In genomic region chr10:71902351-71902750, GRCh38 we compare ENCODE assay signal across 26 cellular contexts. TPM values are rescaled to one million over a fixed set of nuclear protein-coding genes. Genes with fewer than 3 reads are reported as not detected.
A peak's percentile ranks its signal among the peaks of the same experiment; 100 is the strongest.
DNase-seq lines count a peak whose midpoint lies in the region; ATAC-seq, FAIRE-seq and TF ChIP-seq lines count a peak whose summit lies in the region.
"Had no signal": no experiment of that assay in that cellular context is flagged by ENCODE, and none has a peak within 500 bp of the region (broad histone marks: within the 10 kb centered on the region; RNA-seq: fewer than 3 reads in every experiment).

No MANE protein-coding gene starts in this region.

- H3K27ac ChIP-seq in kidney (ENCODE audit: low read depth in 2 of 2, low read length in 2 of 2) (no peak overlapping the region), neuronal stem cell (replicated peaks; ENCODE audit: low read length) (no peak overlapping the region)
- H3K27ac ChIP-seq: BLaER1 had no signal

- no peak overlapping the region for H4K8ac ChIP-seq in neuronal stem cell (ENCODE audit: low read depth, low read length)

- no peak overlapping the region for H2BK5ac ChIP-seq in neuronal stem cell (ENCODE audit: low read length)

- H3K18ac ChIP-seq in neuronal stem cell (ENCODE audit: low read length) = no peak overlapping the region

- CTCF ChIA-PET in activated naive CD4-positive, alpha-beta T cell treated with anti-CD3 and anti-CD28 coated beads, Interleukin-2, amount 10 ng/mL, durations not matched to agents 7 days and 5 days (lab: Charles Lee) = interaction anchor here (1.9 kb wide), 1 partner anchor 147 kb away, joined by 7 read pairs; no protein-coding TSS in a partner anchor

- no peak for FAIRE-seq in kidney (lab: Jason Lieb, UNC)
- FAIRE-seq: A204.1, GM12878, GM12892, GM18507 had no signal

- H2BK120ac ChIP-seq in neuronal stem cell (ENCODE audit: low read depth, low read length) = no peak overlapping the region

- H3K27me3 ChIP-seq in neuronal stem cell (ENCODE audit: control insufficient read depth in 3 of 3, insufficient read depth in 3 of 3, low read depth in 1 of 3, low read length in 3 of 3) = no peaks in the 10 kb centered on the region
- H3K27me3 ChIP-seq: BE2C, BLaER1 had no signal

- peak overlapping the region; percentile 20 for H2AK5ac ChIP-seq in neuronal stem cell (ENCODE audit: low read depth, low read length)

- H3K4me3 Mint-ChIP-seq in activated naive CD4-positive, alpha-beta T cell treated with anti-CD3 and anti-CD28 coated beads, Interleukin-2, amount 10 ng/mL, durations not matched to agents 7 days and 5 days = no peak overlapping the region
- H3K4me3 Mint-ChIP-seq: CD14-positive monocyte; CD4-positive, alpha-beta memory T cell; CD4-positive, CD25-positive, alpha-beta regulatory T cell; CD8-positive, alpha-beta memory T cell had no signal

- no peak overlapping the region for H2BK12ac ChIP-seq in neuronal stem cell (ENCODE audit: low read length)

- no peaks in the 10 kb centered on the region for H3K36me3 Mint-ChIP-seq in activated naive CD4-positive, alpha-beta T cell treated with anti-CD3 and anti-CD28 coated beads, Interleukin-2, amount 10 ng/mL, durations not matched to agents 7 days and 5 days
- H3K36me3 Mint-ChIP-seq: CD4-positive, alpha-beta memory T cell; CD4-positive, CD25-positive, alpha-beta regulatory T cell; CD8-positive, alpha-beta memory T cell had no signal

- no peak overlapping the region for H3K9ac ChIP-seq in kidney (ENCODE audit: low read length in 2 of 2)
- H3K9ac ChIP-seq in neuronal stem cell (ENCODE audit: low read depth, low read length, poor library complexity) = no peak overlapping the region
- H3K9ac ChIP-seq: BLaER1 had no signal

- H3K4ac ChIP-seq in neuronal stem cell (ENCODE audit: low read length) = no peak overlapping the region

- intact Hi-C loops in kidney (cut with DNase I) = no loop called here

- no peak overlapping the region for H4K91ac ChIP-seq in neuronal stem cell (ENCODE audit: low read depth, low read length, poor library complexity)

- H3K79me1 ChIP-seq in neuronal stem cell (ENCODE audit: low read depth, low read length) = no peaks in the 10 kb centered on the region

- DNase-seq in kidney = peak; percentile 66
- DNase-seq in neuronal stem cell (ENCODE audit: low spot score) = no peak
- no peak for DNase-seq in activated naive CD4-positive, alpha-beta T cell treated with anti-CD3 and anti-CD28 coated beads, Interleukin-2, amount 10 ng/mL, durations not matched to agents 7 days and 5 days
- DNase-seq: 8988T; ACHN; BE2C; C1 segment of cervical spinal cord; CD4-positive, alpha-beta memory T cell; CD4-positive, CD25-positive, alpha-beta regulatory T cell; CD8-positive, alpha-beta memory T cell; COR-L47; DMS 273 treated with DMSO at 0.1 percent for 48 hours; DMS153; DMS53; DMS79; DND-41; EL; GDM1 had no signal

- no peak overlapping the region for H3K23ac ChIP-seq in neuronal stem cell (ENCODE audit: low read depth, low read length, poor library complexity)

- no peak overlapping the region for H3K14ac ChIP-seq in neuronal stem cell (ENCODE audit: low read length)

- H3K9me3 ChIP-seq in kidney (ENCODE audit: control insufficient read depth in 1 of 2, low read length in 2 of 2) (no peaks in the 10 kb centered on the region), neuronal stem cell (replicated peaks in 1 of 2; ENCODE audit: control insufficient read depth in 2 of 2, insufficient read depth in 1 of 2, low read depth in 1 of 2, low read length in 2 of 2) (peaks cover 0 to under 1% of the 10 kb centered on the region in 2 donors)
- H3K9me3 ChIP-seq: BE2C, BLaER1 had no signal

- no peak overlapping the region for H3K4me2 ChIP-seq in neuronal stem cell (ENCODE audit: insufficient read depth, low read length, poor library complexity, severe bottlenecking)
- H3K4me2 ChIP-seq: BLaER1 had no signal

- H3K4me1 ChIP-seq in kidney (ENCODE audit: control insufficient read depth in 1 of 2, insufficient read depth in 1 of 2, low read depth in 1 of 2, low read length in 2 of 2) (no peaks in the 10 kb centered on the region), neuronal stem cell (ENCODE audit: control insufficient read depth in 2 of 2, insufficient read depth in 1 of 2, low read depth in 1 of 2, low read length in 2 of 2) (no peaks in the 10 kb centered on the region)
- H3K4me1 ChIP-seq: BE2C had no signal

- H3K36me3 ChIP-seq in kidney (ENCODE audit: control insufficient read depth in 1 of 2, insufficient read depth in 2 of 2, low read length in 2 of 2) (no peaks in the 10 kb centered on the region), neuronal stem cell (replicated peaks in 1 of 2; ENCODE audit: control insufficient read depth in 2 of 2, insufficient read depth in 2 of 2, low read length in 2 of 2) (no peaks in the 10 kb centered on the region)
- H3K36me3 ChIP-seq: BE2C, BLaER1 had no signal

- H2BK15ac ChIP-seq in neuronal stem cell (ENCODE audit: low read length) = no peak overlapping the region

- H2AFZ ChIP-seq in neuronal stem cell (ENCODE audit: low read length) = no peak overlapping the region

- no CpG with 5 or more reads among the region's 6 CpGs for WGBS in neuronal stem cell (ENCODE audit: extremely low coverage in 2 of 2, insufficient read length in 2 of 2, insufficient replicate concordance in 1 of 2), 2 donors

- H3K27me3 Mint-ChIP-seq in activated naive CD4-positive, alpha-beta T cell treated with anti-CD3 and anti-CD28 coated beads, Interleukin-2, amount 10 ng/mL, durations not matched to agents 7 days and 5 days = peaks cover 15% of the 10 kb centered on the region
- H3K27me3 Mint-ChIP-seq: CD4-positive, alpha-beta memory T cell had no signal

- peaks cover 7% of the 10 kb centered on the region for H3K4me1 Mint-ChIP-seq in activated naive CD4-positive, alpha-beta T cell treated with anti-CD3 and anti-CD28 coated beads, Interleukin-2, amount 10 ng/mL, durations not matched to agents 7 days and 5 days
- H3K4me1 Mint-ChIP-seq: CD14-positive monocyte; CD8-positive, alpha-beta memory T cell had no signal

- peaks cover 2% of the 10 kb centered on the region for H3K9me3 Mint-ChIP-seq in activated naive CD4-positive, alpha-beta T cell treated with anti-CD3 and anti-CD28 coated beads, Interleukin-2, amount 10 ng/mL, durations not matched to agents 7 days and 5 days
- H3K9me3 Mint-ChIP-seq: CD8-positive, alpha-beta memory T cell had no signal

- no peak overlapping the region for H3K4me3 ChIP-seq in kidney (ENCODE audit: low read length in 2 of 2)
- H3K4me3 ChIP-seq in neuronal stem cell (ENCODE audit: low read length in 2 of 2) = no peak overlapping the region
- H3K4me3 ChIP-seq: BLaER1, GM12878 had no signal

- ATAC-seq in GM19328 (IDR thresholded peaks at IDR 0.05; ENCODE audit: unreplicated experiment) (no peak), HG03354 (IDR thresholded peaks at IDR 0.05; ENCODE audit: poor library complexity, severe bottlenecking, unreplicated experiment) (no peak)
- ATAC-seq: GM12878 had no signal

- no peak overlapping the region for H3K27ac Mint-ChIP-seq in activated naive CD4-positive, alpha-beta T cell treated with anti-CD3 and anti-CD28 coated beads, Interleukin-2, amount 10 ng/mL, durations not matched to agents 7 days and 5 days
- H3K27ac Mint-ChIP-seq: CD4-positive, alpha-beta memory T cell; CD4-positive, CD25-positive, alpha-beta regulatory T cell; CD8-positive, alpha-beta memory T cell had no signal

- TF ChIP-seq CTCF in kidney (IDR thresholded peaks at IDR 0.05; ENCODE audit: borderline replicate concordance, extremely low read depth, insufficient read depth) = no peak

RNA-seq across cellular contexts. Expression of gene PSAP, which starts 51.3 kb away (rescaled TPM):
- 1,249 TPM for total RNA-seq in kidney
- polyA plus RNA-seq in kidney (ENCODE audit: insufficient read depth, low read depth, low replicate concordance) = 1,082 TPM
- polyA plus RNA-seq in neuronal stem cell (2013, experiment 1 of 2) = 264 TPM
- 263 TPM for polyA plus RNA-seq in neuronal stem cell (2013, experiment 2 of 2)
